In genomic region chr13:113817860-113818691, GRCh38 we compare ENCODE assay signal across 12 cellular contexts. TPM values are rescaled to one million over a fixed set of nuclear protein-coding genes. Genes with fewer than 3 reads are reported as not detected.
DNase-seq lines count a peak whose midpoint lies in the region; ATAC-seq and TF ChIP-seq lines count a peak whose summit lies in the region.
"Had no signal": no experiment of that assay in that cellular context is flagged by ENCODE, and none has a peak within 500 bp of the region (broad histone marks: within the 10 kb centered on the region; RNA-seq: fewer than 3 reads in every experiment).

No MANE protein-coding gene starts in this region.

- no peak for TF ChIP-seq CTCF in GM23338 (conservative IDR thresholded peaks at IDR 0.05; ENCODE audit: low read depth in 2 of 2)
- no peak for TF ChIP-seq CTCF in lower lobe of right lung (IDR thresholded peaks at IDR 0.05)

- H3K27ac Mint-ChIP-seq in GM23338 = no peak overlapping the region
- H3K27ac Mint-ChIP-seq: progenitor cell of endocrine pancreas had no signal

- no peak overlapping the region for H2AFZ ChIP-seq in GM23338

- H3K9me3 Mint-ChIP-seq in GM23338 = peaks cover 7% of the 10 kb centered on the region; the same call in 2 of the 3 replicates

- H3K4me3 Mint-ChIP-seq in GM23338 = no peak overlapping the region
- H3K4me3 Mint-ChIP-seq: H9 had no signal

- no peaks in the 10 kb centered on the region for H3K79me2 ChIP-seq in GM23338 (replicated peaks; ENCODE audit: insufficient read depth)

- H3K4me1 Mint-ChIP-seq in GM23338 = no peaks in the 10 kb centered on the region; the same call in 2 of the 3 replicates

- H3K9me3 ChIP-seq in lower lobe of right lung (no peaks in the 10 kb centered on the region), stomach smooth muscle (ENCODE audit: control insufficient read depth in 2 of 2, low read length in 2 of 2) (no peaks in the 10 kb centered on the region)

- no peak overlapping the region for H3K9ac ChIP-seq in stomach smooth muscle (ENCODE audit: low read length in 2 of 2)

- peaks cover 15% of the 10 kb centered on the region for H3K27me3 Mint-ChIP-seq in GM23338 (ENCODE audit: insufficient read depth, low read depth, poor library complexity)

- H3K4me1 ChIP-seq in GM23338 (ENCODE audit: insufficient read depth) (no peaks in the 10 kb centered on the region), lower lobe of right lung (peaks cover 76% of the 10 kb centered on the region), stomach smooth muscle (ENCODE audit: control insufficient read depth, insufficient read depth, low read length) (peaks cover 55% of the 10 kb centered on the region)

- ATAC-seq in GM23338 (peak; percentile 12), lower lobe of right lung (no peak), HG03342 (IDR thresholded peaks at IDR 0.05; ENCODE audit: unreplicated experiment) (no peak), GM19452 (IDR thresholded peaks at IDR 0.05; ENCODE audit: unreplicated experiment) (no peak)

- H3F3A ChIP-seq in GM23338 (replicated peaks; ENCODE audit: low read depth) = no peaks in the 10 kb centered on the region

- no peaks in the 10 kb centered on the region for H4K20me1 ChIP-seq in GM23338 (replicated peaks; ENCODE audit: insufficient read depth)

- peaks cover 11% of the 10 kb centered on the region for H3K36me3 Mint-ChIP-seq in GM23338 (ENCODE audit: low read depth)

- H3K4me3 ChIP-seq in GM23338 (no peak overlapping the region), lower lobe of right lung (peak overlapping the region; percentile 19), stomach smooth muscle (ENCODE audit: low read length in 2 of 2) (no peak overlapping the region)

- no peak overlapping the region for H3K4me2 ChIP-seq in GM23338

- H3K27ac ChIP-seq in GM23338 (ENCODE audit: low read depth) (no peak overlapping the region), caudate nucleus (ENCODE audit: low read depth, low read length) (peak overlapping the region; percentile 26), lower lobe of right lung (peak overlapping the region; percentile 64), stomach smooth muscle (ENCODE audit: low read length) (peak overlapping the region; percentile 49)

- H3K9me2 ChIP-seq in GM23338 (ENCODE audit: insufficient read depth) = no peaks in the 10 kb centered on the region

- H3K27me3 ChIP-seq in GM23338 (ENCODE audit: insufficient read depth) (no peaks in the 10 kb centered on the region), lower lobe of right lung (ENCODE audit: low read depth) (no peaks in the 10 kb centered on the region), stomach smooth muscle (ENCODE audit: control insufficient read depth in 1 of 2, insufficient read depth in 2 of 2, low read length in 2 of 2) (no peaks in the 10 kb centered on the region)

- no peak for DNase-seq in GM23338 (ENCODE audit: low spot score)
- DNase-seq in caudate nucleus (lab: John Stamatoyannopoulos, UW) = no peak
- no peak for DNase-seq in lower lobe of right lung
- DNase-seq in stimulated activated CD4-positive, alpha-beta T cell treated with anti-CD3 and anti-CD28 coated beads, Interleukin-1b, Interleukin-23, amount 100 ng/mL, for 48 hours = no peak
- no peak for DNase-seq in foreskin melanocyte
- DNase-seq: H9, islet precursor cell, NCI-H1436 had no signal

- H3K36me3 ChIP-seq in GM23338 (ENCODE audit: insufficient read depth) (no peaks in the 10 kb centered on the region), lower lobe of right lung (peaks cover 21% of the 10 kb centered on the region), stomach smooth muscle (ENCODE audit: control insufficient read depth in 2 of 2, insufficient read depth in 2 of 2, low read length in 2 of 2) (peaks cover 0 to 4% of the 10 kb centered on the region in 2 donors)

- intact Hi-C loops in lower lobe of right lung (cut with DNase I) = no loop called here

TF ChIP-seq in GM23338, 12 proteins besides CTCF, POLR2A, EP300 and RAD21 (continues in another document):
- TF ChIP-seq ZNF331 (CRISPR knock-in tag; IDR thresholded peaks at IDR 0.05; ENCODE audit: low read depth) (no peak), EZH2phosphoT487 (IDR thresholded peaks at IDR 0.05; ENCODE audit: unreplicated experiment) (no peak), JUNB (IDR thresholded peaks at IDR 0.05; ENCODE audit: unreplicated experiment) (no peak), ETS1 (IDR thresholded peaks at IDR 0.05) (no peak), REST (IDR thresholded peaks at IDR 0.05; ENCODE audit: unreplicated experiment) (no peak)

RNA-seq across cellular contexts. Expression of gene GAS6, which starts 45.8 kb away (rescaled TPM):
- 18.0 and 21.2 TPM in 2 replicates for total RNA-seq in GM23338 (2014; rRNA removed; shearing (Covaris generic))
- polyA plus RNA-seq in GM23338 (2016; fragmentation: Nextera tagmentation; extraction: Ambion mirVana) = 7.9 and 8.8 TPM in 2 replicates
- 111 TPM for total RNA-seq in lower lobe of right lung

RNA-seq across cellular contexts. Expression of gene TMEM255B, which starts 59.0 kb away (rescaled TPM):
- 0.69 and 0.82 TPM in 2 replicates for total RNA-seq in GM23338 (2014; rRNA removed; shearing (Covaris generic))
- 4.0 and 4.4 TPM in 2 replicates for polyA plus RNA-seq in GM23338 (2016; fragmentation: Nextera tagmentation; extraction: Ambion mirVana)
- 21.5 TPM for total RNA-seq in lower lobe of right lung

Comparison
In these comparisons a context has a peak if more than half of its experiments do, and no peak if none do; other contexts are left out.
1. RNA of gene TMEM255B, which starts 59.0 kb away (total RNA-seq): 21.5 TPM in lower lobe of right lung (single experiment); 0.69 to 0.82 TPM in GM23338; every median in the first group is over 10 times any median in the second.